In genomic region chr4:1167244-1167949, GRCh38 we compare ENCODE assay signal across 8 cellular contexts. TPM values are rescaled to one million over a fixed set of nuclear protein-coding genes. Genes with fewer than 3 reads are reported as not detected.
DNase-seq lines count a peak whose midpoint lies in the region; ATAC-seq and TF ChIP-seq lines count a peak whose summit lies in the region.

No MANE protein-coding gene starts in this region.

- TF ChIP-seq CTCF in HEK293 (tag by site-specific recombination; IDR thresholded peaks at IDR 0.05) = peak; percentile 87
- TF ChIP-seq CTCF in heart right ventricle (IDR thresholded peaks at IDR 0.05) = peak; percentile 84 to 96 (median 93)
- peak; percentile 93 for TF ChIP-seq CTCF in upper lobe of right lung (IDR thresholded peaks at IDR 0.05)

- H3K4me1 ChIP-seq in HEK293 (ENCODE audit: control insufficient read depth, insufficient read depth, low read length) = no peaks in the 10 kb centered on the region
- peaks cover 5 to 44% (median 27%) of the 10 kb centered on the region in 9 donors for H3K4me1 ChIP-seq in heart right ventricle
- H3K4me1 ChIP-seq in upper lobe of right lung = peaks cover 26% of the 10 kb centered on the region

- H3K4me3 Mint-ChIP-seq in activated naive CD8-positive, alpha-beta T cell = peak overlapping the region; percentile 83

- POLR2A ChIA-PET in HEK293 (lab: Yijun Ruan, JAX) = no interaction called here

- ATAC-seq in SK-N-SH treated with all-trans-retinoic acid at 6 μM for 48 hours (peak; percentile 86), heart right ventricle (peak; percentile 80 to 92 (median 86)), upper lobe of right lung (peak; percentile 86)

- H3K4me3 ChIP-seq in HEK293 (ENCODE audit: low read depth, low read length) (peak overlapping the region; percentile 38), heart right ventricle (peak overlapping the region; percentile 12 to 79 (median 62)), upper lobe of right lung (peak overlapping the region; percentile 71)

- 3 to 5% methylated on average over 51 of the region's 51 CpGs for WGBS in heart right ventricle, 2 donors

- H3K9me3 ChIP-seq in HEK293 (ENCODE audit: control insufficient read depth, insufficient read depth, low read depth, low read length) (no peaks in the 10 kb centered on the region), heart right ventricle (no peaks in the 10 kb centered on the region), upper lobe of right lung (no peaks in the 10 kb centered on the region)

- no peaks in the 10 kb centered on the region for H3K36me3 Mint-ChIP-seq in activated naive CD8-positive, alpha-beta T cell

- CTCF ChIA-PET in HEK293 (lab: Yijun Ruan, JAX) = interaction anchor here (0.5 to 1.5 kb wide), 10 partner anchors 9 to 96 kb away, joined by 3 to 5 read pairs (median 3); no protein-coding TSS in a partner anchor

- peaks cover 7% of the 10 kb centered on the region for H3K27me3 Mint-ChIP-seq in activated naive CD8-positive, alpha-beta T cell

- peak; percentile 40 for DNase-seq in GM04504 (ENCODE audit: low read depth)
- DNase-seq in NAMALWA (ENCODE audit: low spot score) = peak; percentile 97
- DNase-seq in heart right ventricle = peak; percentile 76 to 83
- peak; percentile 93 for DNase-seq in posterior vena cava (ENCODE audit: low spot score)
- DNase-seq in upper lobe of right lung = peak; percentile 92

- no peaks in the 10 kb centered on the region for H3K36me3 ChIP-seq in HEK293 (ENCODE audit: control insufficient read depth in 2 of 2, insufficient read depth in 1 of 2, low read length in 2 of 2)
- H3K36me3 ChIP-seq in heart right ventricle = peaks cover 0 to 12% (median 0%) of the 10 kb centered on the region in 9 donors
- H3K36me3 ChIP-seq in upper lobe of right lung = no peaks in the 10 kb centered on the region

- no peaks in the 10 kb centered on the region for H3K9me3 Mint-ChIP-seq in activated naive CD8-positive, alpha-beta T cell (ENCODE audit: low read depth)

- intact Hi-C loops in heart right ventricle (cut with DNase I) = loop anchor here in 9 of 10 donors (1.0 to 10.0 kb wide), 8 partner anchors 40 to 177 kb away; partner anchors contain the start of genes CTBP1 (in 6 of the 9) and UVSSA (in 6 of the 9)
- intact Hi-C loops in posterior vena cava (cut with DNase I) = loop anchor here (5.0 to 10.0 kb wide), 3 partner anchors 77 to 90 kb away; partner anchors contain the start of gene CTBP1 (in 1 of the 2)
- intact Hi-C loops in upper lobe of right lung (cut with DNase I) = loop anchor here (10.0 kb wide), 1 partner anchor 77 kb away; the partner anchor contains the start of gene CTBP1

- peak overlapping the region; percentile 84 for H3K27ac Mint-ChIP-seq in activated naive CD8-positive, alpha-beta T cell

- H3K27ac ChIP-seq in HEK293 (ENCODE audit: extremely low read depth, low read depth, low read length) (peak overlapping the region; percentile 38; the same call in 1 of the 2 replicates), heart right ventricle (peak overlapping the region in 2 of 10 donors; percentile 29 to 80), upper lobe of right lung (no peak overlapping the region)

- H3K4me1 Mint-ChIP-seq in activated naive CD8-positive, alpha-beta T cell (ENCODE audit: low read depth) = peaks cover 22% of the 10 kb centered on the region

- H3K27me3 ChIP-seq in heart right ventricle (peaks cover 9 to 39% (median 29%) of the 10 kb centered on the region in 7 donors), upper lobe of right lung (peaks cover 28% of the 10 kb centered on the region)

TF ChIP-seq in HEK293, 187 proteins besides CTCF, POLR2A, EP300 and RAD21 (continues in another document):
- TF ChIP-seq ZNF335 (tag by site-specific recombination; conservative IDR thresholded peaks at IDR 0.05) = peak; percentile 93
- no peak for TF ChIP-seq ZNF785 (tag by site-specific recombination; IDR thresholded peaks at IDR 0.05)
- no peak for TF ChIP-seq HIC1 (tag by site-specific recombination; IDR thresholded peaks at IDR 0.05)
- no peak for TF ChIP-seq ZNF449 (tag by site-specific recombination; IDR thresholded peaks at IDR 0.05)
- TF ChIP-seq ZFP41 (tag by site-specific recombination; IDR thresholded peaks at IDR 0.05; ENCODE audit: borderline replicate concordance) = no peak

TF ChIP-seq in SK-N-SH treated with all-trans-retinoic acid at 6 μM for 48 hours, 23 proteins besides CTCF, POLR2A, EP300 and RAD21:
- TF ChIP-seq ESRRG (CRISPR knock-in tag; IDR thresholded peaks at IDR 0.05) (no peak), CSDC2 (CRISPR knock-in tag; IDR thresholded peaks at IDR 0.05) (no peak), TSHZ2 (CRISPR knock-in tag; IDR thresholded peaks at IDR 0.05) (no peak), OSR1 (CRISPR knock-in tag; IDR thresholded peaks at IDR 0.05) (no peak), ZFP3 (CRISPR knock-in tag; IDR thresholded peaks at IDR 0.05) (no peak)

RNA-seq across cellular contexts. Expression of gene SPON2, which starts 5.0 kb away (rescaled TPM):
- total RNA-seq in heart right ventricle (10 to 100 TPM in 7 of 10 donors, 1 to 10 TPM in 3; 5.3 to 25.5 (median 11.6) TPM), posterior vena cava (10 to 100 TPM; 18.1 to 63.3 TPM), upper lobe of right lung (43.9 TPM)
- polyA plus RNA-seq in heart right ventricle = 10 to 100 TPM; 14.5 to 40.5 TPM

RNA-seq across cellular contexts. Expression of gene RNF212, which starts 54.0 kb away (rescaled TPM):
- total RNA-seq in heart right ventricle (1 to 10 TPM in 1 of 10 donors, under 1 TPM in 5, not detected in 4; 0.21 to 2.1 (median 0.31) TPM), posterior vena cava (1 to 10 TPM in 1 of 2 donors, under 1 TPM in 1; 0.76 to 4.0 TPM), upper lobe of right lung (6.9 TPM)
- under 1 TPM; 0.29 to 0.87 TPM for polyA plus RNA-seq in heart right ventricle

Comparison
In these comparisons a context has a peak if more than half of its experiments do, and no peak if none do; other contexts are left out.
1. DNase-seq: peak in every context shown above with its lines; median percentile 97 in NAMALWA; 93 in posterior vena cava; 92 in upper lobe of right lung; 80 in heart right ventricle; 40 in GM04504.